In genomic region chr6:5274231-5274630, GRCh38 we compare ENCODE assay signal across 18 cellular contexts. TPM values are rescaled to one million over a fixed set of nuclear protein-coding genes. Genes with fewer than 3 reads are reported as not detected.
DNase-seq lines count a peak whose midpoint lies in the region; ATAC-seq lines count a peak whose summit lies in the region.
"Had no signal": no experiment of that assay in that cellular context is flagged by ENCODE, and none has a peak within 500 bp of the region (broad histone marks: within the 10 kb centered on the region; RNA-seq: fewer than 3 reads in every experiment).

No MANE protein-coding gene starts in this region.

- peak; percentile 13 to 46 for ATAC-seq in activated T-cell treated with anti-CD3 and anti-CD28 coated beads, Interleukin-2, amount 50 U/mL, for 72 hours (replicated peaks in 1 of 2)
- ATAC-seq in stimulated activated effector memory CD8-positive, alpha-beta T cell treated with anti-CD3 and anti-CD28 coated beads, Interleukin-12 subunit alpha, Interleukin-12 subunit beta, amount 100 ng/mL, for 72 hours: peak; percentile 60
- no peak for ATAC-seq in GM18861 (IDR thresholded peaks at IDR 0.05; ENCODE audit: unreplicated experiment)
- ATAC-seq: PC-3 had no signal

- peaks cover 44% of the 10 kb centered on the region for H3K4me1 Mint-ChIP-seq in activated T-cell treated with anti-CD3 and anti-CD28 coated beads, Interleukin-2, amount 50 U/mL, for 72 hours (ENCODE audit: low read depth)
- peaks cover 41% of the 10 kb centered on the region for H3K4me1 Mint-ChIP-seq in stimulated activated effector memory CD8-positive, alpha-beta T cell treated with anti-CD3 and anti-CD28 coated beads, Interleukin-12 subunit alpha, Interleukin-12 subunit beta, amount 100 ng/mL, for 72 hours

- H3K27me3 Mint-ChIP-seq in activated T-cell treated with anti-CD3 and anti-CD28 coated beads, Interleukin-2, amount 50 U/mL, for 72 hours (ENCODE audit: low read depth): no peaks in the 10 kb centered on the region
- H3K27me3 Mint-ChIP-seq: IgD-negative memory B cell had no signal

- H3K27ac Mint-ChIP-seq in activated T-cell treated with anti-CD3 and anti-CD28 coated beads, Interleukin-2, amount 50 U/mL, for 72 hours: peak overlapping the region; percentile 54
- H3K27ac Mint-ChIP-seq in stimulated activated effector memory CD8-positive, alpha-beta T cell treated with anti-CD3 and anti-CD28 coated beads, Interleukin-12 subunit alpha, Interleukin-12 subunit beta, amount 100 ng/mL, for 72 hours: peak overlapping the region; percentile 17
- H3K27ac Mint-ChIP-seq: IgD-negative memory B cell had no signal

- H3K9me3 Mint-ChIP-seq in activated T-cell treated with anti-CD3 and anti-CD28 coated beads, Interleukin-2, amount 50 U/mL, for 72 hours: peaks cover 0 to 2% of the 10 kb centered on the region in 2 donors
- H3K9me3 Mint-ChIP-seq in stimulated activated effector memory CD8-positive, alpha-beta T cell treated with anti-CD3 and anti-CD28 coated beads, Interleukin-12 subunit alpha, Interleukin-12 subunit beta, amount 100 ng/mL, for 72 hours: no peaks in the 10 kb centered on the region
- H3K9me3 Mint-ChIP-seq: IgD-negative memory B cell had no signal

- H3K4me3 Mint-ChIP-seq in activated T-cell treated with anti-CD3 and anti-CD28 coated beads, Interleukin-2, amount 50 U/mL, for 72 hours: peak overlapping the region in 1 of 2 donors; percentile 18
- H3K4me3 Mint-ChIP-seq in stimulated activated effector memory CD8-positive, alpha-beta T cell treated with anti-CD3 and anti-CD28 coated beads, Interleukin-12 subunit alpha, Interleukin-12 subunit beta, amount 100 ng/mL, for 72 hours: no peak overlapping the region
- H3K4me3 Mint-ChIP-seq: IgD-negative memory B cell had no signal

- H3K36me3 Mint-ChIP-seq in activated T-cell treated with anti-CD3 and anti-CD28 coated beads, Interleukin-2, amount 50 U/mL, for 72 hours (ENCODE audit: insufficient read depth in 2 of 2): peaks cover 8 to 15% of the 10 kb centered on the region in 2 donors
- peaks cover 11% of the 10 kb centered on the region for H3K36me3 Mint-ChIP-seq in stimulated activated effector memory CD8-positive, alpha-beta T cell treated with anti-CD3 and anti-CD28 coated beads, Interleukin-12 subunit alpha, Interleukin-12 subunit beta, amount 100 ng/mL, for 72 hours

- no peak for DNase-seq in activated T-cell treated with anti-CD3 and anti-CD28 coated beads, Interleukin-2, amount 50 U/mL, for 72 hours
- no peak for DNase-seq in activated T-cell treated with anti-CD3 and anti-CD28 coated beads, Interleukin-2, amount 50 U/mL, for 48 hours
- DNase-seq in MV-4-11 (lab: John Stamatoyannopoulos, UW) (peak; percentile 38), amniotic epithelial cell (ENCODE audit: low read depth) (peak; percentile 84), superior temporal gyrus (ENCODE audit: extremely low spot score) (no peak)
- DNase-seq in stimulated activated effector memory CD8-positive, alpha-beta T cell treated with anti-CD3 and anti-CD28 coated beads, Interleukin-12 subunit alpha, Interleukin-12 subunit beta, amount 100 ng/mL, for 72 hours (ENCODE audit: low spot score in 2 of 2): no peak
- DNase-seq: Caco-2, GM23248, HCEC 1CT, NCI-H1048, NCI-H1436 treated with DMSO at 0.1 percent for 48 hours, NCI-H2029 treated with DMSO at 0.1 percent for 48 hours, NCI-H2171 treated with DMSO at 0.1 percent for 48 hours, NCI-H446 treated with DMSO at 0.1 percent for 48 hours, NCI-H748 treated with DMSO at 0.1 percent for 48 hours, PC-3 had no signal

RNA-seq across cellular contexts. Expression of gene FARS2, which starts 12.9 kb away (rescaled TPM):
- 10 to 100 TPM; 23.9 to 26.0 TPM for total RNA-seq in activated T-cell treated with anti-CD3 and anti-CD28 coated beads, Interleukin-2, amount 50 U/mL, for 72 hours

RNA-seq across cellular contexts. Expression of gene LYRM4, which starts 13.5 kb away (rescaled TPM):
- 10 to 100 TPM; 28.4 to 38.3 TPM for total RNA-seq in activated T-cell treated with anti-CD3 and anti-CD28 coated beads, Interleukin-2, amount 50 U/mL, for 72 hours

Comparison
In these comparisons a context has a peak if more than half of its experiments do, and no peak if none do; other contexts are left out.
1. DNase-seq: peak in MV-4-11 (single experiment) and amniotic epithelial cell (single experiment); none in activated T-cell treated with anti-CD3 and anti-CD28 coated beads, Interleukin-2, amount 50 U/mL, for 72 hours (0 of 2), activated T-cell treated with anti-CD3 and anti-CD28 coated beads, Interleukin-2, amount 50 U/mL, for 48 hours (0 of 2), stimulated activated effector memory CD8-positive, alpha-beta T cell treated with anti-CD3 and anti-CD28 coated beads, Interleukin-12 subunit alpha, Interleukin-12 subunit beta, amount 100 ng/mL, for 72 hours (0 of 2) and superior temporal gyrus (single experiment).